Comparison of ENCODE assay signal across 8 cellular contexts in genomic region chr7:75485979-75486643, GRCh38. TPM values are rescaled to one million over a fixed set of nuclear protein-coding genes. Genes with fewer than 3 reads are reported as not detected.
DNase-seq lines count a peak whose midpoint lies in the region; ATAC-seq and TF ChIP-seq lines count a peak whose summit lies in the region.
"Not testable (repeated sequence)": the region's sequence is repeated elsewhere in the genome, so short reads cannot be mapped to it uniquely, and the experiment has no call there.

POM121C (minus strand) TSS chr7:75486299; CDS start chr7:75441496, 44,803 bp downstream.

- ATAC-seq in GM19324 (IDR thresholded peaks at IDR 0.05; ENCODE audit: low FRiP score, unreplicated experiment) (peak; percentile 100), HG03460 (IDR thresholded peaks at IDR 0.05; ENCODE audit: unreplicated experiment) (peak; percentile 98), left lobe of liver (peak; percentile 100)

- peak; percentile 54 for DNase-seq in BJ (ENCODE audit: low read depth)
- DNase-seq in NCI-H526 (lab: John Stamatoyannopoulos, UW): peak; percentile 85 to 93
- DNase-seq in activated CD4-positive, alpha-beta T cell treated with anti-CD3 and anti-CD28 coated beads for 48 hours: peak; percentile 93
- peak; percentile 91 for DNase-seq in colonic mucosa
- DNase-seq in left lobe of liver (ENCODE audit: low spot score): peak; percentile 98
- DNase-seq in stimulated activated CD4-positive, alpha-beta T cell treated with anti-CD3 and anti-CD28 coated beads, Interleukin-2, amount 100 ng/mL, for 24 hours: peak; percentile 89 to 90

- intact Hi-C loops in colonic mucosa (cut with DNase I): not testable (repeated sequence)

- not testable (repeated sequence) for H3K4me1 ChIP-seq in colonic mucosa

- H3K9me3 ChIP-seq in colonic mucosa: not testable (repeated sequence)

- not testable (repeated sequence) for H3K36me3 ChIP-seq in BJ (ENCODE audit: control insufficient read depth, insufficient read depth, low read length); colonic mucosa

- not testable (repeated sequence) for H3K27me3 ChIP-seq in BJ (ENCODE audit: control insufficient read depth, insufficient read depth, low read length); colonic mucosa

- not testable (repeated sequence) for TF ChIP-seq CTCF in BJ (IDR thresholded peaks at IDR 0.05; ENCODE audit: insufficient read depth, low read depth, low read length); colonic mucosa (IDR thresholded peaks at IDR 0.05)

- H3K4me3 ChIP-seq in BJ (ENCODE audit: low read depth, low read length): peak within 1 kb of the TSS; percentile 77
- peak within 1 kb of the TSS; percentile 59 for H3K4me3 ChIP-seq in colonic mucosa

- POLR2A ChIA-PET in BJ (lab: Charles Lee): not testable (repeated sequence)

- CTCF ChIA-PET in BJ (lab: Yijun Ruan, JAX): not testable (repeated sequence)

- peak within 1 kb of the TSS; percentile 68 for H3K27ac ChIP-seq in colonic mucosa

- H3K9ac ChIP-seq in colonic mucosa (ENCODE audit: low read depth in 2 of 2, low read length in 2 of 2): peak within 1 kb of the TSS; percentile 26 to 87

RNA-seq across cellular contexts. Expression of gene POM121C, which starts in this region (rescaled TPM):
- polyA plus RNA-seq in BJ (2011; rRNA removed): 7.4 and 7.9 TPM in 2 replicates
- polyA minus RNA-seq in BJ (2011; rRNA and poly(A)+ RNA removed): 14.0 and 15.5 TPM in 2 replicates
- total RNA-seq in colonic mucosa (10 to 100 TPM; 28.4 to 39.2 TPM), left lobe of liver (18.2 TPM)

Comparison
In these comparisons a context has a peak if more than half of its experiments do, and no peak if none do; other contexts are left out.
1. Peak in every context shown above with its lines: DNase-seq, ATAC-seq, H3K4me3 ChIP-seq and H3K27ac ChIP-seq.